Comparison of ENCODE assay signal across 13 cellular contexts in the genomic region with DNA sequence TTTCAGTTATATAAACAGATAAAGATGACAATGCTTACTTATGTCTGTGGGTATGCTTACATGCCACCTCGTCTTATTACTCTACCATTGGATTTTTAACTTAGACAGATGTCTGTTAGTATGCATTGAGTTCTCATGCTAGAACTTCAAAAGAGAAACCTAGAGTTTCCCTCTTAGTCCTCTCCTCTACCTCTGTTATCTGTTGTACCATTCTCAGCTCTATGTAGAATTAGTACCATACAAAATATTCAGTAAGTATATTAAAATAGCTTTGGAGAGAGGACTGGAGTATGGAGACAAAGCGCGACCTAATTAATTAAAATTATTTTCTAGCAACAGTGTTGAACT.
A peak's percentile ranks its signal among the peaks of the same experiment; 100 is the strongest.
DNase-seq lines count a peak whose midpoint lies in the region; ATAC-seq lines count a peak whose summit lies in the region.
"Had no signal": no experiment of that assay in that cellular context is flagged by ENCODE, and none has a peak within 500 bp of the region (broad histone marks: within the 10 kb centered on the region; RNA-seq: fewer than 3 reads in every experiment).

No MANE protein-coding gene starts in this region.

- ATAC-seq in GM18502 (IDR thresholded peaks at IDR 0.05; ENCODE audit: poor library complexity, unreplicated experiment) (peak; percentile 38), GM21360 (IDR thresholded peaks at IDR 0.05; ENCODE audit: unreplicated experiment) (peak; percentile 35), HG02885 (IDR thresholded peaks at IDR 0.05; ENCODE audit: poor library complexity, unreplicated experiment) (peak; percentile 36), HG03520 (IDR thresholded peaks at IDR 0.05; ENCODE audit: unreplicated experiment) (peak; percentile 37)
- ATAC-seq: gastroesophageal sphincter had no signal

- DNase-seq in HUDEP-2 (lab: John Stamatoyannopoulos, UW; ENCODE audit: unreplicated experiment in 76 of 76) (no peak), glomerular visceral epithelial cell (ENCODE audit: extremely low spot score) (no peak), SW480 (ENCODE audit: low spot score) (no peak)
- no peak for DNase-seq in effector CD4-positive, alpha-beta T cell
- DNase-seq: activated T-cell treated with anti-CD3 and anti-CD28 coated beads, Interleukin-2, amount 50 U/mL, for 72 hours; aorta; NCI-H1105; NCI-H69 had no signal
